34 cellular contexts compared by ENCODE assay signal in the genomic region with DNA sequence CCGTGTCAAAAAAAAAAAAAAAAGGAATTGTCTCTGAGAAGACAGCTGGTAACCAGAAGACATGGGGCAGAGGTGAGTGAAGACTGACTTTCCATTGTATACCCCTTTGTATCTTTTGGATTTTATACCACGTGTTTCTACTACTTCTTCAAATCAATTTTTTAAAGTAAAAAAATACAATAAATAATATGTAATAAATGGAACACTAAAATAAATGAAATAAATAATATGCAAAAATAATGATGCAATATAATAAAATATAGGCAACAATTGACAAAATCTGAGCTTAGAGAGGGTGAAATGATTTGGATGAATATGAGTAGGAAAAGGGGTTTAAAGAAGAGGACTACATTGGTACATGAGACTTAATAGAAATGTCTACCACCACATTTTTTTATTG.
"Had no signal": no experiment of that assay in that cellular context is flagged by ENCODE, and none has a peak within 500 bp of the region (broad histone marks: within the 10 kb centered on the region; RNA-seq: fewer than 3 reads in every experiment).

No MANE protein-coding gene starts in this region.

- DNase-seq: Karpas-422, Kasumi-1, MG63, MM.1S, MV-4-11, NCI-H1048, NCI-H1092, NCI-H1092 treated with DMSO at 0.1 percent for 48 hours, NCI-H1105, NCI-H1105 treated with DMSO at 0.1 percent for 48 hours, NCI-H1417, NCI-H1417 treated with DMSO at 0.1 percent for 48 hours, NCI-H1436, NCI-H1436 treated with DMSO at 0.1 percent for 48 hours, NCI-H146, NCI-H1694, NCI-H1694 treated with DMSO at 0.1 percent for 48 hours, NCI-H187, NCI-H187 treated with DMSO at 0.1 percent for 48 hours, NCI-H1930, NCI-H2029, NCI-H2029 treated with DMSO at 0.1 percent for 48 hours, NCI-H2081, NCI-H2081 treated with DMSO at 0.1 percent for 48 hours, NCI-H2107, NCI-H2171, NCI-H2171 treated with DMSO at 0.1 percent for 48 hours, NCI-H2227 treated with DMSO at 0.1 percent for 48 hours, NCI-H226, NCI-H345, NCI-H446, NCI-H446 treated with DMSO at 0.1 percent for 48 hours, NCI-H510A, NCI-H510A treated with DMSO at 0.1 percent for 48 hours had no signal
